ENCODE assay signal across 2 cellular contexts in genomic region chr9:125601986-125602385, GRCh38.
TF ChIP-seq lines count a peak whose summit lies in the region.

No MANE protein-coding gene starts in this region.

TF ChIP-seq in HepG2, 621 proteins besides CTCF, POLR2A, EP300 and RAD21 (continued from another document):
- TF ChIP-seq, protein P1, sequence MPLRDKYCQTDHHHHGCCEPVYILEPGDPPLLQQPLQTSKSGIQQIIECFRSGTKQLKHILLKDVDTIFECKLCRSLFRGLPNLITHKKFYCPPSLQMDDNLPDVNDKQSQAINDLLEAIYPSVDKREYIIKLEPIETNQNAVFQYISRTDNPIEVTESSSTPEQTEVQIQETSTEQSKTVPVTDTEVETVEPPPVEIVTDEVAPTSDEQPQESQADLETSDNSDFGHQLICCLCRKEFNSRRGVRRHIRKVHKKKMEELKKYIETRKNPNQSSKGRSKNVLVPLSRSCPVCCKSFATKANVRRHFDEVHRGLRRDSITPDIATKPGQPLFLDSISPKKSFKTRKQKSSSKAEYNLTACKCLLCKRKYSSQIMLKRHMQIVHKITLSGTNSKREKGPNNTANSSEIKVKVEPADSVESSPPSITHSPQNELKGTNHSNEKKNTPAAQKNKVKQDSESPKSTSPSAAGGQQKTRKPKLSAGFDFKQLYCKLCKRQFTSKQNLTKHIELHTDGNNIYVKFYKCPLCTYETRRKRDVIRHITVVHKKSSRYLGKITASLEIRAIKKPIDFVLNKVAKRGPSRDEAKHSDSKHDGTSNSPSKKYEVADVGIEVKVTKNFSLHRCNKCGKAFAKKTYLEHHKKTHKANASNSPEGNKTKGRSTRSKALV (CRISPR knock-in tag; IDR thresholded peaks at IDR 0.05) = no peak
TF ChIP-seq in HepG2: peak in this region for 1.

TF ChIP-seq in HEK293T, 16 proteins besides CTCF, POLR2A, EP300 and RAD21 (continued from another document):
- TF ChIP-seq FOXA1 (IDR thresholded peaks at IDR 0.05) (no peak), SUZ12 (IDR thresholded peaks at IDR 0.05) (no peak), ARNT (IDR thresholded peaks at IDR 0.05) (no peak), CTBP1 (IDR thresholded peaks at IDR 0.05; ENCODE audit: borderline replicate concordance) (no peak), L3MBTL2 (conservative IDR thresholded peaks at IDR 0.05) (no peak), FOXK2 (IDR thresholded peaks at IDR 0.05) (no peak), LEF1 (IDR thresholded peaks at IDR 0.05; ENCODE audit: borderline replicate concordance) (no peak), HDGF (IDR thresholded peaks at IDR 0.05; ENCODE audit: borderline replicate concordance) (no peak)
